ENCODE assay signal across 8 cellular contexts in the genomic region with DNA sequence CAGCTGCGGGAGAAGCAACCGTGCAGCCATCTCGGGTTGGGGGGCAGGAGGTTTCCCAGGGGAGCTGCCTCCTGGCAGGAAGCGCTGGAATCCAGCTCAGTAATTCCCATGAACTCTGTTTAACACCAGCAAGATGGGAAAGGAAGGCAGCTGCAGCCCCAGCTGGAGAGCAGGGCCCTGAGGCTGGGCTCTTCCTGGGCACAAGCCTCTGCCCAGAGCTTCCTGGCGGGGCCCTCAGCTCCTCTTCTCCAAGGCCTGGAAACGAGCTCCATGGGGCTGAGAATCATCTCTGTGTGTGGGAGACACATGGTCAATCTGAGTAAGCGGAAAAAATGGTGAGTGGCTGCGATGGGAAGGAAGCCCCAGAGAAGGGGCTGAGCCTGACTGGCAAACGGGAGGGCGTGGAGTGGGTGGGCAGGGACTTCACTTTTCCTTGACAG. TPM values are rescaled to one million over a fixed set of nuclear protein-coding genes. Genes with fewer than 3 reads are reported as not detected.
DNase-seq lines count a peak whose midpoint lies in the region; ATAC-seq and TF ChIP-seq lines count a peak whose summit lies in the region.

No MANE protein-coding gene starts in this region.

- H2AFZ ChIP-seq in GM23248, result peak overlapping the region; percentile 7; the same call in 1 of the 2 replicates

- no peak overlapping the region for H2BK15ac ChIP-seq in mesendoderm (replicated peaks; ENCODE audit: low read depth)

- H2AK5ac ChIP-seq in mesendoderm (ENCODE audit: low read length), result no peak overlapping the region

- no peak overlapping the region for H3K4me3 ChIP-seq in GM23248
- H3K4me3 ChIP-seq in SJCRH30, result peak overlapping the region; percentile 36
- peak overlapping the region; percentile 9 for H3K4me3 ChIP-seq in effector memory CD4-positive, alpha-beta T cell (ENCODE audit: insufficient read depth, low read depth, low read length, poor library complexity, severe bottlenecking)
- no peak overlapping the region for H3K4me3 ChIP-seq in mesendoderm (ENCODE audit: low read length)
- no peak overlapping the region for H3K4me3 ChIP-seq in gastroesophageal sphincter

- ATAC-seq in gastroesophageal sphincter (no peak), HG02840 (IDR thresholded peaks at IDR 0.05; ENCODE audit: low FRiP score, unreplicated experiment) (no peak)

- H2BK120ac ChIP-seq in mesendoderm (ENCODE audit: low read depth, low read length), result no peak overlapping the region

- DNase-seq in GM23248 (peak; percentile 72), SJCRH30 (peak; percentile 73 to 78), mesendoderm (no peak), NCI-H1436 treated with DMSO at 0.1 percent for 48 hours (lab: John Stamatoyannopoulos, UW) (no peak)
- no peak for DNase-seq in effector memory CD4-positive, alpha-beta T cell
- DNase-seq in stimulated activated CD4-positive, alpha-beta T cell treated with anti-CD3 and anti-CD28 coated beads, Interleukin-2, amount 100 ng/mL, for 48 hours, result peak; percentile 37 to 43

- no peak for TF ChIP-seq EP300 in gastroesophageal sphincter (IDR thresholded peaks at IDR 0.05)

- H3K27ac ChIP-seq in GM23248 (peak overlapping the region; percentile 67), SJCRH30 (peak overlapping the region; percentile 64), mesendoderm (ENCODE audit: low read depth, low read length) (no peak overlapping the region), gastroesophageal sphincter (no peak overlapping the region)
- peak overlapping the region; percentile 51 for H3K27ac ChIP-seq in effector memory CD4-positive, alpha-beta T cell (ENCODE audit: insufficient read depth, low read length, poor library complexity, severe bottlenecking)

- peaks cover 58% of the 10 kb centered on the region for H3F3A ChIP-seq in GM23248 (ENCODE audit: insufficient read depth)

- H3K27me3 ChIP-seq in GM23248 (replicated peaks; ENCODE audit: insufficient read depth) (no peaks in the 10 kb centered on the region), SJCRH30 (no peaks in the 10 kb centered on the region), mesendoderm (ENCODE audit: insufficient read depth, low read length, poor library complexity) (no peaks in the 10 kb centered on the region), gastroesophageal sphincter (peaks cover 6% of the 10 kb centered on the region)
- H3K27me3 ChIP-seq in effector memory CD4-positive, alpha-beta T cell (replicated peaks; ENCODE audit: control insufficient read depth, insufficient read depth, low read length, poor library complexity, severe bottlenecking), result no peaks in the 10 kb centered on the region

- in situ Hi-C loops in GM23248 (cut with MboI), result no loop called here

- H3K9ac ChIP-seq in GM23248, result peak overlapping the region; percentile 10; the same call in 1 of the 2 replicates
- no peak overlapping the region for H3K9ac ChIP-seq in mesendoderm (ENCODE audit: low read length)

- no peak overlapping the region for H4K8ac ChIP-seq in mesendoderm (ENCODE audit: low read depth, low read length)

- H3K56ac ChIP-seq in mesendoderm (ENCODE audit: low read length), result no peak overlapping the region

- no peak for TF ChIP-seq CTCF in gastroesophageal sphincter (IDR thresholded peaks at IDR 0.05)

- peaks cover 9% of the 10 kb centered on the region for H3K79me1 ChIP-seq in mesendoderm (ENCODE audit: low read length)

- 24% methylated on average over 10 of the region's 10 CpGs for WGBS in GM23248 (ENCODE audit: low coverage in 1 of 2, low lambda C conversion rate in 2 of 2, missing lambda C conversion rate in 2 of 2), 2 experiments
- WGBS in mesendoderm (ENCODE audit: extremely low coverage, insufficient coverage, low lambda C conversion rate), result no CpG with 5 or more reads among the region's 10 CpGs
- WGBS in gastroesophageal sphincter (ENCODE audit: low coverage in 1 of 2), 2 donors, result 68 to 78% methylated on average over 4 to 8 of the region's 10 CpGs

- no peak overlapping the region for H2BK5ac ChIP-seq in mesendoderm (ENCODE audit: low read length)

- no peak overlapping the region for H4K5ac ChIP-seq in mesendoderm (ENCODE audit: low read length)

- H4K20me1 ChIP-seq in GM23248 (ENCODE audit: insufficient read depth), result no peaks in the 10 kb centered on the region

- H3K9me2 ChIP-seq in GM23248 (ENCODE audit: insufficient read depth), result no peaks in the 10 kb centered on the region

- H3K9me3 ChIP-seq in GM23248 (ENCODE audit: low read depth) (no peaks in the 10 kb centered on the region), SJCRH30 (replicated peaks) (no peaks in the 10 kb centered on the region), gastroesophageal sphincter (no peaks in the 10 kb centered on the region)
- H3K9me3 ChIP-seq in effector memory CD4-positive, alpha-beta T cell (ENCODE audit: control insufficient read depth, low read length), result no peaks in the 10 kb centered on the region

- H3K36me3 ChIP-seq in GM23248 (ENCODE audit: low read depth) (peaks cover 5% of the 10 kb centered on the region), SJCRH30 (peaks cover 2% of the 10 kb centered on the region; the same call in 1 of the 2 replicates), mesendoderm (ENCODE audit: control insufficient read depth, insufficient read depth, low read length) (peaks cover 4% of the 10 kb centered on the region), gastroesophageal sphincter (peaks cover 0 to 29% of the 10 kb centered on the region in 2 donors)
- H3K36me3 ChIP-seq in effector memory CD4-positive, alpha-beta T cell (ENCODE audit: control insufficient read depth, insufficient read depth, low read length), result peaks cover 10% of the 10 kb centered on the region

- peaks cover 13% of the 10 kb centered on the region for H3K79me2 ChIP-seq in GM23248 (ENCODE audit: insufficient read depth)
- peaks cover 3% of the 10 kb centered on the region for H3K79me2 ChIP-seq in mesendoderm (ENCODE audit: control insufficient read depth, insufficient read depth, low read length)

- H3K4me2 ChIP-seq in GM23248 (ENCODE audit: unreplicated experiment), result peak overlapping the region; percentile 8
- H3K4me2 ChIP-seq in mesendoderm (ENCODE audit: low read length), result no peak overlapping the region

- H3K18ac ChIP-seq in mesendoderm (ENCODE audit: low read length), result no peak overlapping the region

- no peak overlapping the region for H3K4ac ChIP-seq in mesendoderm (ENCODE audit: low read depth, low read length)

- H3K23ac ChIP-seq in mesendoderm (ENCODE audit: low read length), result no peak overlapping the region

- no peak for TF ChIP-seq POLR2A in gastroesophageal sphincter (IDR thresholded peaks at IDR 0.05)

- H3K4me1 ChIP-seq in GM23248 (ENCODE audit: insufficient read depth) (peaks cover 54% of the 10 kb centered on the region), SJCRH30 (peaks cover 14% of the 10 kb centered on the region), mesendoderm (ENCODE audit: control insufficient read depth, low read depth, low read length) (no peaks in the 10 kb centered on the region), gastroesophageal sphincter (peaks cover 0 to 18% (median 4%) of the 10 kb centered on the region in 3 donors)
- H3K4me1 ChIP-seq in effector memory CD4-positive, alpha-beta T cell (ENCODE audit: control insufficient read depth, insufficient read depth, low read length, poor library complexity, severe bottlenecking), result peaks cover 20% of the 10 kb centered on the region

RNA-seq across cellular contexts. Expression of gene MRPL36, which starts 6.3 kb away (rescaled TPM):
- 30.9 and 33.9 TPM in 2 replicates for total RNA-seq in GM23248 (2014; rRNA removed; shearing (Covaris generic))
- polyA plus RNA-seq in GM23248 (2016; fragmentation: Nextera tagmentation; extraction: Ambion mirVana), result 140 and 147 TPM in 2 replicates
- total RNA-seq in SJCRH30 (2014; rRNA removed; shearing (Covaris generic)), result 46.9 and 52.5 TPM in 2 replicates
- 90.2 TPM for polyA plus RNA-seq in mesendoderm (2013, experiment 1 of 2)
- polyA plus RNA-seq in mesendoderm (2013, experiment 2 of 2), result 88.1 TPM
- 10 to 100 TPM; 37.7 to 63.4 (median 46.7) TPM for total RNA-seq in gastroesophageal sphincter

RNA-seq across cellular contexts. Expression of gene NDUFS6, which starts 7.9 kb away (rescaled TPM):
- total RNA-seq in GM23248 (2014; rRNA removed; shearing (Covaris generic)), result 34.7 and 39.6 TPM in 2 replicates
- 103 and 106 TPM in 2 replicates for polyA plus RNA-seq in GM23248 (2016; fragmentation: Nextera tagmentation; extraction: Ambion mirVana)
- total RNA-seq in SJCRH30 (2014; rRNA removed; shearing (Covaris generic)), result 39.2 and 50.9 TPM in 2 replicates
- 176 TPM for polyA plus RNA-seq in mesendoderm (2013, experiment 1 of 2)
- polyA plus RNA-seq in mesendoderm (2013, experiment 2 of 2), result 172 TPM
- 10 to 100 TPM; 44.6 to 82.9 (median 51.6) TPM for total RNA-seq in gastroesophageal sphincter

Comparison
In these comparisons a context has a peak if more than half of its experiments do, and no peak if none do; other contexts are left out.
1. DNase-seq: peak in GM23248 (single experiment), SJCRH30 (2 of 2) and stimulated activated CD4-positive, alpha-beta T cell treated with anti-CD3 and anti-CD28 coated beads, Interleukin-2, amount 100 ng/mL, for 48 hours (2 of 2); none in effector memory CD4-positive, alpha-beta T cell (0 of 3), mesendoderm (single experiment) and NCI-H1436 treated with DMSO at 0.1 percent for 48 hours (single experiment).
2. H3K27ac ChIP-seq: peak in GM23248 (single experiment), SJCRH30 (single experiment) and effector memory CD4-positive, alpha-beta T cell (single experiment); none in mesendoderm (single experiment) and gastroesophageal sphincter (0 of 4).
3. H3K4me3 ChIP-seq: peak in SJCRH30 (single experiment) and effector memory CD4-positive, alpha-beta T cell (single experiment); none in GM23248 (single experiment), mesendoderm (single experiment) and gastroesophageal sphincter (0 of 2).